2 cellular contexts compared by ENCODE assay signal in the genomic region with DNA sequence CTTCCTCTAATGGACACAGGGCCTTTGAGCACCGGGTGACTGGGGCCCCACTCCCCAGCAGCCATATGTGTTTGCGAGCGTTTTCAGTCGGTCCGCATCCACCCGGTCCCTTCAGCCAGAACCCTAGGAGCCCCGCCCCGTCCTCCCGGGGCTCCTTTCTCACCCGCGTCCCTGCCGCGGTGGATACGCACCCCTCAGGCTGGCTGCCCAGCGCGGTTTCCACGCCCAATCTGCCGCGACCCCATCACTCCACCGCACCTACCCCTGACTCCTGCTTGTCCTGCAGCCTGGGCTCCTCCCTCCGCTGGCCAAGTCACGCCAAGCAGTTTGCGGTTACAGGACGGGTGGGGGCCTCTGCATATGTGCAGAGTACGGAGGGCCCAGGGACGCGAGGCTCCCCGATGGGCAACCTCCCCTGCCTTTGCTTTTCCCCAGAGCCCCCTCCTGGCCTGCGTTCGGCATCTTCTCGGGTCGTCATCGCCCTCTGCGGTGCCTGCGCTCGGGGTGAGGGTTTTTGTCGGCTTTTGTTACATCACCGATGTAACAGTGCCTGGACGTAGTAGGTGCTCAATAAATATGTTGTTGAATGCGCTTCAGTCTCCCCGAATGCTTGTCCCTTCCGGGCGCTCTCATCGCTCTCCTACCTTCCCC.
A peak's percentile ranks its signal among the peaks of the same experiment; 100 is the strongest.
TF ChIP-seq lines count a peak whose summit lies in the region.

No MANE protein-coding gene starts in this region.

TF ChIP-seq in GM23338, 12 proteins besides CTCF, POLR2A, EP300 and RAD21 (continues in another document):
- TF ChIP-seq STAT1 (IDR thresholded peaks at IDR 0.05; ENCODE audit: unreplicated experiment) (no peak), CREB1 (CRISPR knock-in tag; IDR thresholded peaks at IDR 0.05; ENCODE audit: low read depth) (no peak), EZH2 (IDR thresholded peaks at IDR 0.05; ENCODE audit: low read depth, unreplicated experiment) (no peak), POLR2AphosphoS5 (IDR thresholded peaks at IDR 0.05; ENCODE audit: low read depth) (no peak), EZH2phosphoT487 (IDR thresholded peaks at IDR 0.05; ENCODE audit: unreplicated experiment) (no peak)
- TF ChIP-seq, protein P1, sequence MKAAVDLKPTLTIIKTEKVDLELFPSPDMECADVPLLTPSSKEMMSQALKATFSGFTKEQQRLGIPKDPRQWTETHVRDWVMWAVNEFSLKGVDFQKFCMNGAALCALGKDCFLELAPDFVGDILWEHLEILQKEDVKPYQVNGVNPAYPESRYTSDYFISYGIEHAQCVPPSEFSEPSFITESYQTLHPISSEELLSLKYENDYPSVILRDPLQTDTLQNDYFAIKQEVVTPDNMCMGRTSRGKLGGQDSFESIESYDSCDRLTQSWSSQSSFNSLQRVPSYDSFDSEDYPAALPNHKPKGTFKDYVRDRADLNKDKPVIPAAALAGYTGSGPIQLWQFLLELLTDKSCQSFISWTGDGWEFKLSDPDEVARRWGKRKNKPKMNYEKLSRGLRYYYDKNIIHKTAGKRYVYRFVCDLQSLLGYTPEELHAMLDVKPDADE (IDR thresholded peaks at IDR 0.05), result no peak
- TF ChIP-seq, protein P2, sequence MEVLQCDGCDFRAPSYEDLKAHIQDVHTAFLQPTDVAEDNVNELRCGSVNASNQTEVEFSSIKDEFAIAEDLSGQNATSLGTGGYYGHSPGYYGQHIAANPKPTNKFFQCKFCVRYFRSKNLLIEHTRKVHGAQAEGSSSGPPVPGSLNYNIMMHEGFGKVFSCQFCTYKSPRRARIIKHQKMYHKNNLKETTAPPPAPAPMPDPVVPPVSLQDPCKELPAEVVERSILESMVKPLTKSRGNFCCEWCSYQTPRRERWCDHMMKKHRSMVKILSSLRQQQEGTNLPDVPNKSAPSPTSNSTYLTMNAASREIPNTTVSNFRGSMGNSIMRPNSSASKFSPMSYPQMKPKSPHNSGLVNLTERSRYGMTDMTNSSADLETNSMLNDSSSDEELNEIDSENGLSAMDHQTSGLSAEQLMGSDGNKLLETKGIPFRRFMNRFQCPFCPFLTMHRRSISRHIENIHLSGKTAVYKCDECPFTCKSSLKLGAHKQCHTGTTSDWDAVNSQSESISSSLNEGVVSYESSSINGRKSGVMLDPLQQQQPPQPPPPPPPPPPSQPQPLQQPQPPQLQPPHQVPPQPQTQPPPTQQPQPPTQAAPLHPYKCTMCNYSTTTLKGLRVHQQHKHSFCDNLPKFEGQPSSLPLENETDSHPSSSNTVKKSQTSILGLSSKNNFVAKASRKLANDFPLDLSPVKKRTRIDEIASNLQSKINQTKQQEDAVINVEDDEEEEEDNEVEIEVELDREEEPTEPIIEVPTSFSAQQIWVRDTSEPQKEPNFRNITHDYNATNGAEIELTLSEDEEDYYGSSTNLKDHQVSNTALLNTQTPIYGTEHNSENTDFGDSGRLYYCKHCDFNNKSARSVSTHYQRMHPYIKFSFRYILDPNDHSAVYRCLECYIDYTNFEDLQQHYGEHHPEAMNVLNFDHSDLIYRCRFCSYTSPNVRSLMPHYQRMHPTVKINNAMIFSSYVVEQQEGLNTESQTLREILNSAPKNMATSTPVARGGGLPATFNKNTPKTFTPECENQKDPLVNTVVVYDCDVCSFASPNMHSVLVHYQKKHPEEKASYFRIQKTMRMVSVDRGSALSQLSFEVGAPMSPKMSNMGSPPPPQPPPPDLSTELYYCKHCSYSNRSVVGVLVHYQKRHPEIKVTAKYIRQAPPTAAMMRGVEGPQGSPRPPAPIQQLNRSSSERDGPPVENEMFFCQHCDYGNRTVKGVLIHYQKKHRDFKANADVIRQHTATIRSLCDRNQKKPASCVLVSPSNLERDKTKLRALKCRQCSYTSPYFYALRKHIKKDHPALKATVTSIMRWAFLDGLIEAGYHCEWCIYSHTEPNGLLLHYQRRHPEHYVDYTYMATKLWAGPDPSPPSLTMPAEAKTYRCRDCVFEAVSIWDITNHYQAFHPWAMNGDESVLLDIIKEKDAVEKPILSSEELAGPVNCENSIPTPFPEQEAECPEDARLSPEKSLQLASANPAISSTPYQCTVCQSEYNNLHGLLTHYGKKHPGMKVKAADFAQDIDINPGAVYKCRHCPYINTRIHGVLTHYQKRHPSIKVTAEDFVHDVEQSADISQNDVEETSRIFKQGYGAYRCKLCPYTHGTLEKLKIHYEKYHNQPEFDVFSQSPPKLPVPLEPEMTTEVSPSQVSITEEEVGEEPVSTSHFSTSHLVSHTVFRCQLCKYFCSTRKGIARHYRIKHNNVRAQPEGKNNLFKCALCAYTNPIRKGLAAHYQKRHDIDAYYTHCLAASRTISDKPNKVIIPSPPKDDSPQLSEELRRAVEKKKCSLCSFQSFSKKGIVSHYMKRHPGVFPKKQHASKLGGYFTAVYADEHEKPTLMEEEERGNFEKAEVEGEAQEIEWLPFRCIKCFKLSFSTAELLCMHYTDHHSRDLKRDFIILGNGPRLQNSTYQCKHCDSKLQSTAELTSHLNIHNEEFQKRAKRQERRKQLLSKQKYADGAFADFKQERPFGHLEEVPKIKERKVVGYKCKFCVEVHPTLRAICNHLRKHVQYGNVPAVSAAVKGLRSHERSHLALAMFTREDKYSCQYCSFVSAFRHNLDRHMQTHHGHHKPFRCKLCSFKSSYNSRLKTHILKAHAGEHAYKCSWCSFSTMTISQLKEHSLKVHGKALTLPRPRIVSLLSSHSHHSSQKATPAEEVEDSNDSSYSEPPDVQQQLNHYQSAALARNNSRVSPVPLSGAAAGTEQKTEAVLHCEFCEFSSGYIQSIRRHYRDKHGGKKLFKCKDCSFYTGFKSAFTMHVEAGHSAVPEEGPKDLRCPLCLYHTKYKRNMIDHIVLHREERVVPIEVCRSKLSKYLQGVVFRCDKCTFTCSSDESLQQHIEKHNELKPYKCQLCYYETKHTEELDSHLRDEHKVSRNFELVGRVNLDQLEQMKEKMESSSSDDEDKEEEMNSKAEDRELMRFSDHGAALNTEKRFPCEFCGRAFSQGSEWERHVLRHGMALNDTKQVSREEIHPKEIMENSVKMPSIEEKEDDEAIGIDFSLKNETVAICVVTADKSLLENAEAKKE (CRISPR knock-in tag; IDR thresholded peaks at IDR 0.05), result no peak
- TF ChIP-seq, protein P3, sequence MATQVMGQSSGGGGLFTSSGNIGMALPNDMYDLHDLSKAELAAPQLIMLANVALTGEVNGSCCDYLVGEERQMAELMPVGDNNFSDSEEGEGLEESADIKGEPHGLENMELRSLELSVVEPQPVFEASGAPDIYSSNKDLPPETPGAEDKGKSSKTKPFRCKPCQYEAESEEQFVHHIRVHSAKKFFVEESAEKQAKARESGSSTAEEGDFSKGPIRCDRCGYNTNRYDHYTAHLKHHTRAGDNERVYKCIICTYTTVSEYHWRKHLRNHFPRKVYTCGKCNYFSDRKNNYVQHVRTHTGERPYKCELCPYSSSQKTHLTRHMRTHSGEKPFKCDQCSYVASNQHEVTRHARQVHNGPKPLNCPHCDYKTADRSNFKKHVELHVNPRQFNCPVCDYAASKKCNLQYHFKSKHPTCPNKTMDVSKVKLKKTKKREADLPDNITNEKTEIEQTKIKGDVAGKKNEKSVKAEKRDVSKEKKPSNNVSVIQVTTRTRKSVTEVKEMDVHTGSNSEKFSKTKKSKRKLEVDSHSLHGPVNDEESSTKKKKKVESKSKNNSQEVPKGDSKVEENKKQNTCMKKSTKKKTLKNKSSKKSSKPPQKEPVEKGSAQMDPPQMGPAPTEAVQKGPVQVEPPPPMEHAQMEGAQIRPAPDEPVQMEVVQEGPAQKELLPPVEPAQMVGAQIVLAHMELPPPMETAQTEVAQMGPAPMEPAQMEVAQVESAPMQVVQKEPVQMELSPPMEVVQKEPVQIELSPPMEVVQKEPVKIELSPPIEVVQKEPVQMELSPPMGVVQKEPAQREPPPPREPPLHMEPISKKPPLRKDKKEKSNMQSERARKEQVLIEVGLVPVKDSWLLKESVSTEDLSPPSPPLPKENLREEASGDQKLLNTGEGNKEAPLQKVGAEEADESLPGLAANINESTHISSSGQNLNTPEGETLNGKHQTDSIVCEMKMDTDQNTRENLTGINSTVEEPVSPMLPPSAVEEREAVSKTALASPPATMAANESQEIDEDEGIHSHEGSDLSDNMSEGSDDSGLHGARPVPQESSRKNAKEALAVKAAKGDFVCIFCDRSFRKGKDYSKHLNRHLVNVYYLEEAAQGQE (IDR thresholded peaks at IDR 0.05; ENCODE audit: unreplicated experiment), result no peak

TF ChIP-seq in H1, 55 proteins besides CTCF, POLR2A, EP300 and RAD21:
- no peak for TF ChIP-seq ZNF274 (IDR thresholded peaks at IDR 0.05; ENCODE audit: borderline replicate concordance, extremely low read depth, low read length)
- TF ChIP-seq BACH1 (IDR thresholded peaks at IDR 0.05; ENCODE audit: low read length), result no peak
- TF ChIP-seq, protein P4, sequence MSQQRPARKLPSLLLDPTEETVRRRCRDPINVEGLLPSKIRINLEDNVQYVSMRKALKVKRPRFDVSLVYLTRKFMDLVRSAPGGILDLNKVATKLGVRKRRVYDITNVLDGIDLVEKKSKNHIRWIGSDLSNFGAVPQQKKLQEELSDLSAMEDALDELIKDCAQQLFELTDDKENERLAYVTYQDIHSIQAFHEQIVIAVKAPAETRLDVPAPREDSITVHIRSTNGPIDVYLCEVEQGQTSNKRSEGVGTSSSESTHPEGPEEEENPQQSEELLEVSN (IDR thresholded peaks at IDR 0.05), result no peak
- peak; percentile 40 for TF ChIP-seq ASH2L (IDR thresholded peaks at IDR 0.05; ENCODE audit: low read length)
- TF ChIP-seq SIX5 (IDR thresholded peaks at IDR 0.05; ENCODE audit: low read depth, low read length), result no peak
- no peak for TF ChIP-seq SAP30 (IDR thresholded peaks at IDR 0.05; ENCODE audit: insufficient read depth, insufficient replicate concordance, low read length)
- no peak for TF ChIP-seq EZH2 (IDR thresholded peaks at IDR 0.05; ENCODE audit: low read depth, low read length, severe bottlenecking)
- TF ChIP-seq TBP (IDR thresholded peaks at IDR 0.05; ENCODE audit: low read depth, low read length), result no peak
- peak; percentile 55; the same call in 1 of the 2 replicates for TF ChIP-seq POLR2AphosphoS5 (IDR thresholded peaks at IDR 0.05; ENCODE audit: low read depth, low read length)
- TF ChIP-seq EGR1 (IDR thresholded peaks at IDR 0.05; ENCODE audit: borderline replicate concordance, low read depth, low read length), result no peak
- peak; percentile 15 for TF ChIP-seq KDM4A (IDR thresholded peaks at IDR 0.05; ENCODE audit: low read depth, low read length, severe bottlenecking)
- TF ChIP-seq RBBP5 (IDR thresholded peaks at IDR 0.05; ENCODE audit: borderline replicate concordance, low read depth, low read length), result 0 out of 2 replicates have a peak, but pooled peaks have one; percentile 12
- TF ChIP-seq CBX8 (IDR thresholded peaks at IDR 0.05; ENCODE audit: borderline replicate concordance, low read depth, low read length), result no peak
